8 cellular contexts compared by ENCODE assay signal in genomic region chr16:3058173-3059030, GRCh38. TPM values are rescaled to one million over a fixed set of nuclear protein-coding genes. Genes with fewer than 3 reads are reported as not detected.
DNase-seq lines count a peak whose midpoint lies in the region; ATAC-seq and TF ChIP-seq lines count a peak whose summit lies in the region.

No MANE protein-coding gene starts in this region.

- peak overlapping the region; percentile 60 for H3K27ac ChIP-seq in CD8-positive, alpha-beta T cell (ENCODE audit: low read depth, low read length)
- peak overlapping the region in 11 of 12 donors; percentile 81 to 92 (median 88) for H3K27ac ChIP-seq in heart left ventricle

- H3K4me3 ChIP-seq in CD8-positive, alpha-beta T cell (ENCODE audit: low read depth, low read length) = peak overlapping the region; percentile 84
- peak overlapping the region; percentile 77 to 99 (median 94) for H3K4me3 ChIP-seq in heart left ventricle

- peak; percentile 48 for ATAC-seq in CD8-positive, alpha-beta T cell
- ATAC-seq in GM21576 (IDR thresholded peaks at IDR 0.05; ENCODE audit: unreplicated experiment) = peak; percentile 35
- ATAC-seq in heart left ventricle = peak in 3 of 4 donors; percentile 6 to 32 (median 21)

- peak overlapping the region; percentile 86 for H3K4me3 Mint-ChIP-seq in CD8-positive, alpha-beta T cell
- peak overlapping the region; percentile 82 for H3K4me3 Mint-ChIP-seq in activated naive CD8-positive, alpha-beta T cell

- CTCF ChIA-PET in CD8-positive, alpha-beta T cell (lab: Charles Lee) = interaction anchor here (0.9 to 14.0 kb wide), 29 partner anchors 8 to 395 kb away, joined by 3 to 324 read pairs (median 8); partner anchors contain the start of genes BICDL2, TNFRSF12A, ZNF213 and ZSCAN10

- POLR2A ChIA-PET in CD8-positive, alpha-beta T cell (lab: Charles Lee) = interaction anchor here (0.8 to 3.9 kb wide), 10 partner anchors 13 to 224 kb away, joined by 3 to 36 read pairs (median 6); partner anchors contain the start of genes ZNF213 and ZSCAN10

- no peaks in the 10 kb centered on the region for H3K27me3 ChIP-seq in CD8-positive, alpha-beta T cell (ENCODE audit: insufficient read depth, low read length)
- H3K27me3 ChIP-seq in heart left ventricle = no peaks in the 10 kb centered on the region

- DNase-seq in CD8-positive, alpha-beta T cell = peak in 6 of 7 experiments; percentile 45 to 72 (median 58)
- DNase-seq in NCI-H1930 (lab: John Stamatoyannopoulos, UW) (peak; percentile 68 to 73), heart left ventricle (peak in 4 of 5 donors; percentile 49 to 79 (median 63)), pons (ENCODE audit: low spot score) (peak; percentile 10), SHP77 treated with DMSO at 0.1 percent for 48 hours (lab: John Stamatoyannopoulos, UW) (no peak), NCI-H187 (lab: John Stamatoyannopoulos, UW) (no peak)

- intact Hi-C loops in CD8-positive, alpha-beta T cell (cut with DNase I, micrococcal nuclease) = loop anchor here (1.0 to 2.0 kb wide), 13 partner anchors 16 to 443 kb away; partner anchors contain the start of gene CLUAP1 (in 1 of the 2)
- intact Hi-C loops in heart left ventricle (cut with DNase I) = loop anchor here (1.0 to 10.0 kb wide), 13 partner anchors 28 to 396 kb away; partner anchors contain the start of gene ZNF205 (in 1 of the 10)

- H3K9me3 Mint-ChIP-seq in CD8-positive, alpha-beta T cell = no peaks in the 10 kb centered on the region
- no peaks in the 10 kb centered on the region for H3K9me3 Mint-ChIP-seq in activated naive CD8-positive, alpha-beta T cell (ENCODE audit: low read depth)

- H3K9me3 ChIP-seq in CD8-positive, alpha-beta T cell (ENCODE audit: low read length) = no peaks in the 10 kb centered on the region
- no peaks in the 10 kb centered on the region for H3K9me3 ChIP-seq in heart left ventricle

- H3K36me3 ChIP-seq in CD8-positive, alpha-beta T cell (ENCODE audit: insufficient read depth, low read length) = no peaks in the 10 kb centered on the region
- H3K36me3 ChIP-seq in heart left ventricle = no peaks in the 10 kb centered on the region

- no peak for TF ChIP-seq CTCF in CD8-positive, alpha-beta T cell (IDR thresholded peaks at IDR 0.05)
- TF ChIP-seq CTCF in heart left ventricle (IDR thresholded peaks at IDR 0.05) = peak in 1 of 12 donors; percentile 6

- peaks cover 38% of the 10 kb centered on the region for H3K4me1 ChIP-seq in CD8-positive, alpha-beta T cell (ENCODE audit: insufficient read depth, low read length)
- peaks cover 0 to 55% (median 19%) of the 10 kb centered on the region in 12 donors for H3K4me1 ChIP-seq in heart left ventricle

- no peak for TF ChIP-seq POLR2A in heart left ventricle (IDR thresholded peaks at IDR 0.05)

- H3K36me3 Mint-ChIP-seq in CD8-positive, alpha-beta T cell = peaks cover 19% of the 10 kb centered on the region
- peaks cover 2% of the 10 kb centered on the region for H3K36me3 Mint-ChIP-seq in activated naive CD8-positive, alpha-beta T cell

- H3K27ac Mint-ChIP-seq in CD8-positive, alpha-beta T cell = peak overlapping the region; percentile 64
- H3K27ac Mint-ChIP-seq in activated naive CD8-positive, alpha-beta T cell = no peak overlapping the region

- peaks cover 49% of the 10 kb centered on the region for H3K4me1 Mint-ChIP-seq in CD8-positive, alpha-beta T cell (ENCODE audit: low read depth)
- H3K4me1 Mint-ChIP-seq in activated naive CD8-positive, alpha-beta T cell (ENCODE audit: low read depth) = peaks cover 43% of the 10 kb centered on the region

- no peaks in the 10 kb centered on the region for H3K27me3 Mint-ChIP-seq in CD8-positive, alpha-beta T cell (ENCODE audit: low read depth)
- H3K27me3 Mint-ChIP-seq in activated naive CD8-positive, alpha-beta T cell = no peaks in the 10 kb centered on the region

- whole genome bisulfite sequencing in heart left ventricle, 4 donors = 0 to 18% (median 9%) methylated on average over 20 to 76 of the region's 76 CpGs

RNA-seq across cellular contexts. Expression of gene IL32, which starts 7.0 kb away (rescaled TPM):
- total RNA-seq in CD8-positive, alpha-beta T cell = 100 to 1,000 TPM; 123 to 127 TPM
- total RNA-seq in heart left ventricle = 100 to 1,000 TPM in 1 of 9 donors, 10 to 100 TPM in 8; 20.6 to 241 (median 48.9) TPM
- polyA plus RNA-seq in heart left ventricle = 10 to 100 TPM; 60.2 to 63.4 TPM

RNA-seq across cellular contexts. Expression of gene MMP25, which starts 12.0 kb away (rescaled TPM):
- total RNA-seq in CD8-positive, alpha-beta T cell = under 1 TPM; 0.11 to 0.36 TPM
- total RNA-seq in heart left ventricle = 1 to 10 TPM in 3 of 9 donors, under 1 TPM in 6; 0.32 to 3.0 (median 0.90) TPM
- 1 to 10 TPM in 1 of 2 donors, under 1 TPM in 1; 0.97 to 1.3 TPM for polyA plus RNA-seq in heart left ventricle

RNA-seq across cellular contexts. Expression of gene BICDL2, which starts 21.7 kb away (rescaled TPM):
- not detected for total RNA-seq in CD8-positive, alpha-beta T cell
- not detected for total RNA-seq in heart left ventricle
- polyA plus RNA-seq in heart left ventricle = under 1 TPM in 1 of 2 donors, not detected in 1; 0.07 TPM

RNA-seq across cellular contexts. Expression of gene THOC6, which starts 34.6 kb away (rescaled TPM):
- total RNA-seq in CD8-positive, alpha-beta T cell = 10 to 100 TPM; 13.1 to 14.0 TPM
- 10 to 100 TPM in 4 of 9 donors, 1 to 10 TPM in 5; 6.9 to 14.0 (median 9.4) TPM for total RNA-seq in heart left ventricle
- 10 to 100 TPM; 15.4 to 23.0 TPM for polyA plus RNA-seq in heart left ventricle

RNA-seq across cellular contexts. Expression of gene HCFC1R1, which starts 34.7 kb away (rescaled TPM):
- total RNA-seq in CD8-positive, alpha-beta T cell = 1 to 10 TPM; 6.4 to 7.1 TPM
- total RNA-seq in heart left ventricle = 10 to 100 TPM; 32.8 to 66.7 (median 50.5) TPM
- 100 to 1,000 TPM in 1 of 2 donors, 10 to 100 TPM in 1; 54.6 to 189 TPM for polyA plus RNA-seq in heart left ventricle

Comparison
In these comparisons a context has a peak if more than half of its experiments do, and no peak if none do; other contexts are left out.
1. DNase-seq: peak in CD8-positive, alpha-beta T cell (6 of 7), NCI-H1930 (2 of 2), heart left ventricle (4 of 5) and pons (single experiment); none in SHP77 treated with DMSO at 0.1 percent for 48 hours (single experiment) and NCI-H187 (0 of 2).
2. Peak in every context shown above with its lines, with median percentiles within 50 percentile points of each other: ATAC-seq.